Comparison of ENCODE assay signal across 19 cellular contexts in genomic region chr11:28743101-28743550, GRCh38.
DNase-seq lines count a peak whose midpoint lies in the region; ATAC-seq, FAIRE-seq and TF ChIP-seq lines count a peak whose summit lies in the region.
"Had no signal": no experiment of that assay in that cellular context is flagged by ENCODE, and none has a peak within 500 bp of the region (broad histone marks: within the 10 kb centered on the region; RNA-seq: fewer than 3 reads in every experiment).

No MANE protein-coding gene starts in this region.

- no peaks in the 10 kb centered on the region for H3K9me3 ChIP-seq in endothelial cell of umbilical vein (replicated peaks; ENCODE audit: control insufficient read depth, insufficient read depth, low read length)
- H3K9me3 ChIP-seq: Peyer's patch had no signal

- peaks cover 37% of the 10 kb centered on the region for H3K79me2 ChIP-seq in endothelial cell of umbilical vein (ENCODE audit: control insufficient read depth, insufficient read depth, low read length)

- H3K27ac ChIP-seq in endothelial cell of umbilical vein (ENCODE audit: insufficient read depth, low read depth, low read length): peak overlapping the region; percentile 70
- H3K27ac ChIP-seq: Peyer's patch, VCaP had no signal

- H3K4me3 ChIP-seq in endothelial cell of umbilical vein (replicated peaks in 1 of 3; ENCODE audit: insufficient read depth in 1 of 3, low read depth in 1 of 3, low read length in 3 of 3): no peak overlapping the region
- H3K4me3 ChIP-seq: lung, Peyer's patch had no signal

- H3K9me1 ChIP-seq in endothelial cell of umbilical vein (replicated peaks; ENCODE audit: control insufficient read depth, extremely low read depth, insufficient read depth, low read length): no peaks in the 10 kb centered on the region

- POLR2A ChIA-PET in endothelial cell of umbilical vein (lab: Charles Lee): no interaction called here

- H3K4me1 ChIP-seq in endothelial cell of umbilical vein (ENCODE audit: control insufficient read depth, extremely low read depth, insufficient read depth, low read length): peaks cover 45% of the 10 kb centered on the region
- H3K4me1 ChIP-seq: Peyer's patch had no signal

- peak; percentile 37 for FAIRE-seq in endothelial cell of umbilical vein (lab: Jason Lieb, UNC)
- FAIRE-seq: A204.1, urothelium cell line had no signal

- CTCF ChIA-PET in endothelial cell of umbilical vein (lab: Charles Lee): interaction anchor here (0.8 kb wide), 1 partner anchor 58 kb away, joined by 3 read pairs; no protein-coding TSS in a partner anchor

- H3K27me3 ChIP-seq in endothelial cell of umbilical vein (ENCODE audit: control insufficient read depth in 2 of 2, insufficient read depth in 2 of 2, low read length in 2 of 2): no peaks in the 10 kb centered on the region
- H3K27me3 ChIP-seq: Peyer's patch had no signal

- no peak for TF ChIP-seq CTCF in endothelial cell of umbilical vein (IDR thresholded peaks at IDR 0.05; ENCODE audit: extremely low read depth in 1 of 2, insufficient read depth in 1 of 2, low read depth in 1 of 2, low read length in 2 of 2)
- TF ChIP-seq CTCF in GM20000 (IDR thresholded peaks at IDR 0.05; ENCODE audit: extremely low read depth, missing control alignments): no peak

- H2AFZ ChIP-seq in endothelial cell of umbilical vein (ENCODE audit: low read depth, low read length): no peak overlapping the region

- peak overlapping the region; percentile 74 for H3K4me2 ChIP-seq in endothelial cell of umbilical vein (ENCODE audit: insufficient read depth, low read length)

- no peaks in the 10 kb centered on the region for H3K36me3 ChIP-seq in endothelial cell of umbilical vein (ENCODE audit: control insufficient read depth in 2 of 2, extremely low read depth in 1 of 2, insufficient read depth in 2 of 2, low read length in 2 of 2)
- H3K36me3 ChIP-seq: Peyer's patch had no signal

- dilution Hi-C loops in endothelial cell of umbilical vein (cut with MboI; ENCODE audit: extremely low pct_ligation_motif_present, low sequenced_read_pairs): no loop called here

- TF ChIP-seq POLR2A in endothelial cell of umbilical vein (IDR thresholded peaks at IDR 0.05; ENCODE audit: low read depth, low read length): no peak

- intact Hi-C loops in endothelial cell of umbilical vein (cut with micrococcal nuclease) (loop anchor here (1.0 to 5.0 kb wide), 4 partner anchors 14 to 1042 kb away; partner anchors contain the start of gene BDNF), Right ventricle myocardium inferior (cut with DNase I) (no loop called here)

- no TSS peak for BruUV-seq in endothelial cell of umbilical vein (replicated peaks; lab: Mats Ljungman, UMichigan)

- peak; percentile 27 for DNase-seq in NCI-H2107 treated with DMSO at 0.1 percent for 48 hours (lab: John Stamatoyannopoulos, UW; ENCODE audit: unreplicated experiment)
- no peak for DNase-seq in NCI-H2107 (lab: John Stamatoyannopoulos, UW)
- peak; percentile 93 for DNase-seq in NCI-H748 (lab: John Stamatoyannopoulos, UW; ENCODE audit: unreplicated experiment)
- peak; percentile 91 for DNase-seq in endothelial cell of umbilical vein (ENCODE audit: low read depth, low spot score)
- DNase-seq in renal cortical epithelial cell (ENCODE audit: low read depth): peak; percentile 48
- no peak for DNase-seq in GM20000 (ENCODE audit: low spot score)
- no peak for DNase-seq in activated T-cell treated with anti-CD3 and anti-CD28 coated beads for 4 hours
- no peak for DNase-seq in Right ventricle myocardium inferior (ENCODE audit: missing footprints)
- DNase-seq: activated CD4-positive, alpha-beta memory T cell treated with anti-CD3 and anti-CD28 coated beads, Interleukin-2, amount 10 ng/mL, durations not matched to agents 7 days and 5 days; activated T-cell treated with anti-CD3 and anti-CD28 coated beads, Interleukin-2, amount 50 U/mL, for 72 hours; C1 segment of cervical spinal cord; NCI-H1694; NCI-H526 treated with DMSO at 0.1 percent for 48 hours; Peyer's patch; retina had no signal

- ATAC-seq in Right ventricle myocardium inferior: no peak
- ATAC-seq: activated T-cell treated with anti-CD3 and anti-CD28 coated beads, Interleukin-2, amount 50 U/mL, for 72 hours had no signal

- H4K20me1 ChIP-seq in endothelial cell of umbilical vein (replicated peaks; ENCODE audit: control insufficient read depth, extremely low read depth, insufficient read depth, low read length): no peaks in the 10 kb centered on the region

- peak overlapping the region; percentile 8 for H3K9ac ChIP-seq in endothelial cell of umbilical vein (replicated peaks; ENCODE audit: extremely low read depth, insufficient read depth, low read length)

TF ChIP-seq in endothelial cell of umbilical vein, 7 proteins besides CTCF, POLR2A, EP300 and RAD21:
- TF ChIP-seq EZH2 (IDR thresholded peaks at IDR 0.05; ENCODE audit: borderline replicate concordance, low read depth, low read length, severe bottlenecking) (no peak), FOS (IDR thresholded peaks at IDR 0.05; ENCODE audit: borderline replicate concordance, insufficient read depth, low read length) (peak; percentile 50), POLR2AphosphoS5 (IDR thresholded peaks at IDR 0.05; ENCODE audit: insufficient read depth, low read depth, low read length) (peak; percentile 31), JUN (IDR thresholded peaks at IDR 0.05; ENCODE audit: borderline replicate concordance, insufficient read depth, insufficient read length, low read depth) (peak; percentile 49)

Comparison
In these comparisons a context has a peak if more than half of its experiments do, and no peak if none do; other contexts are left out.
1. DNase-seq: peak in NCI-H2107 treated with DMSO at 0.1 percent for 48 hours (single experiment), NCI-H748 (single experiment), endothelial cell of umbilical vein (single experiment) and renal cortical epithelial cell (single experiment); none in NCI-H2107 (single experiment), GM20000 (single experiment), activated T-cell treated with anti-CD3 and anti-CD28 coated beads for 4 hours (single experiment) and Right ventricle myocardium inferior (single experiment).